ENCODE assay signal across 9 cellular contexts in the genomic region with DNA sequence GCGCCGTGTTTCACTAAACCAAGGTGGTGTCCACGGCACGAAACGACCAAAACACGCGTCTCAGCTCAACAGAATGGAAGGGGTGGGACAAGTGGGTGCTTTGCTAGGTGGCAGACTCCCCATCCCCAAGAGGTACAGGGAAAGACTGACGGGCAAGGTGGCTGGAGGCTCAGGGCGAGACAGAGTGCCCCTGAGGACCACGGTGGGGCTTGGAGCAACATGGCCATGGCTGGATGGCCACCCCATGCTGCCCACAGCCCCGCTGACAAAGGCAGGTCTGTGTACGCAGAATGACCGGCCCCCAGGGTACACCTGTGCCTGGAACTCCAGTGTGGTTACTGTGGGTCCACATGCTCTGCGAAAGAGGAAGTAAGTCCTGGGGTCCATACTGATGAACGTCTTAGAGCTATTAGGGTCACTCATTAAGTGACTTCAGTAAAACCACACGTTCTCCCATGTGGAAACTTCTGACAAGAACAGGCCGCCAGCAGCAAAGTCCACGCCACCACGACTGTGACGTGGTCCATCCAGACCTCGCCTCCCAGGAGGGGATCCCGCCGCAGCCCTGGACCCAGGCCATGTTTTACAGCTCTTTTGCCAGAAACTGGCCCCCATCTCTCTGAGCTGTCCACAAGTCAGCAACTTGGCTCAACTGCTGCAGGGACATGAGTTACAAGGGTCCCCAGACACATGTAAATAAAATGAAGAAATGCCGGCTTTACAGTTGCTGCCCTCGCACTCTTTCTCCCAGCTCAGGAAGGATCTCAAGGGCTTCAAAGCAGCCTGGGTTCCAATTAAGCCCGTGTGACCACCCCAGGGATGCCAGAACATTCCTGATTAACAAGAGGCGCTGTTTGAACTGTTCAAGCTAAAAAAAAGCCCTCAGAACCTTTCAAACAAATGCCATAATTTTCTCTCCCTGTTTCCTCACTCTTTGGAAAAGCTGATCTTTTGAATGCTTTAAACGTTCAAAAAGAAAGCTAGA.
DNase-seq lines count a peak whose midpoint lies in the region; ATAC-seq, FAIRE-seq and TF ChIP-seq lines count a peak whose summit lies in the region.
"Had no signal": no experiment of that assay in that cellular context is flagged by ENCODE, and none has a peak within 500 bp of the region (broad histone marks: within the 10 kb centered on the region; RNA-seq: fewer than 3 reads in every experiment).

No MANE protein-coding gene starts in this region.

- ATAC-seq in GM21381 (IDR thresholded peaks at IDR 0.05; ENCODE audit: unreplicated experiment) (peak; percentile 69), HG03342 (IDR thresholded peaks at IDR 0.05; ENCODE audit: unreplicated experiment) (peak; percentile 98), left cardiac atrium (peak; percentile 16 to 75), GM19467 (IDR thresholded peaks at IDR 0.05; ENCODE audit: unreplicated experiment) (no peak)

- peak; percentile 73 for FAIRE-seq in GM12892 (lab: Jason Lieb, UNC)

- DNase-seq in GM12892 (ENCODE audit: insufficient read length) (peak; percentile 64), left cardiac atrium (peak; percentile 42), hepatic stellate cell (ENCODE audit: low spot score) (no peak), EL (no peak), NCI-H2227 (lab: John Stamatoyannopoulos, UW; ENCODE audit: unreplicated experiment) (no peak)
- DNase-seq: activated T-cell treated with anti-CD3 and anti-CD28 coated beads for 4 hours had no signal

- no peak for TF ChIP-seq POLR2A in GM12892 (IDR thresholded peaks at IDR 0.05; ENCODE audit: low read depth, low read length)

- intact Hi-C loops in left cardiac atrium (cut with DNase I): no loop called here

Comparison
In these comparisons a context has a peak if more than half of its experiments do, and no peak if none do; other contexts are left out.
1. DNase-seq: peak in GM12892 (single experiment) and left cardiac atrium (single experiment); none in hepatic stellate cell (single experiment), EL (single experiment) and NCI-H2227 (single experiment).